18 cellular contexts compared by ENCODE assay signal in the genomic region with DNA sequence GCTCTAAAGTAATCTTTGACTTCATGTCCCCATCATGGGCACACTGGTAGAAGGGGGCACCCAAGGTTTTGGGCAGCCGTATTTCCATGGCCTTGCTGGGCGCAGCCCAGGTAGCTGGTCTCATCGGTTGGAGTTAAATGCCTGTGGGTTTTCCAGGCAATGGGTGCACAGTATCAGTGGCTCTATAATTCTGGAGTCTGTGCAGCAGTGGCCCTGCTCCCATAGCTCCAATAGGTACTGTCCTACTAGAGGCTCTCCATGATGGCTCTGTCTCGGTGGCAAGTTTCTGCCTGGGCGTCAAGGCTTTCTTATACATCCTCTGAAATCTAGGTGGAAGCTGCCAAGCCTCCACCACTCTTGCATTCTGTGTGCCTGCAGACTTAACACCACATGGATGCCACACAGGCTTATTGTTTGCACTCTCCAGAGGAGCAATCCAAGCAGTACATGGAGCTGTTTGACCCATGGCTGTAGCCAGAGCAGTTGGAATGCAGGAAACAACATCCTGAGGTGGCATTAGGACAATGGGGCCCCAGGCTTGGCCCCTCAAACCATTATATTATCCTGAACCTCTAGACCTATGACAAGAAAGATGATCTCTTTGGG.
DNase-seq lines count a peak whose midpoint lies in the region; ATAC-seq, FAIRE-seq and TF ChIP-seq lines count a peak whose summit lies in the region.
"Had no signal": no experiment of that assay in that cellular context is flagged by ENCODE, and none has a peak within 500 bp of the region (broad histone marks: within the 10 kb centered on the region; RNA-seq: fewer than 3 reads in every experiment).

No MANE protein-coding gene starts in this region.

- H3K27me3 ChIP-seq in bronchial epithelial cell (ENCODE audit: control insufficient read depth, insufficient read depth, low read length) (no peaks in the 10 kb centered on the region), upper lobe of right lung (no peaks in the 10 kb centered on the region)

- TF ChIP-seq CTCF in bronchial epithelial cell (IDR thresholded peaks at IDR 0.05; ENCODE audit: insufficient read depth, low read length, severe bottlenecking) (no peak), upper lobe of right lung (IDR thresholded peaks at IDR 0.05) (no peak)

- H3K36me3 ChIP-seq in bronchial epithelial cell (ENCODE audit: control insufficient read depth, insufficient read depth, low read length): no peaks in the 10 kb centered on the region
- H3K36me3 ChIP-seq in upper lobe of right lung: no peaks in the 10 kb centered on the region

- intact Hi-C loops in activated naive CD4-positive, alpha-beta T cell treated with anti-CD3 and anti-CD28 coated beads for 36 hours (cut with micrococcal nuclease): no loop called here
- intact Hi-C loops in upper lobe of right lung (cut with DNase I): no loop called here

- ATAC-seq in activated naive CD4-positive, alpha-beta T cell treated with anti-CD3 and anti-CD28 coated beads, Interleukin-2, amount 50 U/mL, for 72 hours: peak; percentile 45 to 65
- ATAC-seq in stimulated activated memory B cell treated with anti-CD40 and anti-IgM and Interleukin-4, amounts not matched to agents 10 μg/mL and 1 μg/mL and 100 μg/mL, for 72 hours: peak; percentile 31
- ATAC-seq in upper lobe of right lung: peak; percentile 21
- ATAC-seq: HCT116 had no signal

- H3K4me3 ChIP-seq in bronchial epithelial cell (ENCODE audit: low read depth, low read length) (no peak overlapping the region), upper lobe of right lung (no peak overlapping the region)

- H3K27ac ChIP-seq in upper lobe of right lung: no peak overlapping the region
- H3K27ac ChIP-seq: HL-60 had no signal

- no peak for DNase-seq in activated naive CD4-positive, alpha-beta T cell treated with anti-CD3 and anti-CD28 coated beads, Interleukin-2, amount 50 U/mL, for 72 hours (ENCODE audit: low spot score in 2 of 2)
- DNase-seq in activated naive CD4-positive, alpha-beta T cell treated with anti-CD3 and anti-CD28 coated beads for 36 hours: no peak
- DNase-seq in bronchial epithelial cell (ENCODE audit: low read depth) (no peak), upper lobe of right lung (no peak), EL (no peak), NCI-H1694 treated with DMSO at 0.1 percent for 48 hours (lab: John Stamatoyannopoulos, UW) (no peak)
- DNase-seq: C1 segment of cervical spinal cord; Calu3; CD4-positive, alpha-beta T cell; DMS153; DMS79 treated with DMSO at 0.1 percent for 48 hours; GF-D8 had no signal

- no peak overlapping the region for H3K4me3 Mint-ChIP-seq in activated naive CD4-positive, alpha-beta T cell treated with anti-CD3 and anti-CD28 coated beads for 36 hours
- H3K4me3 Mint-ChIP-seq in stimulated activated memory B cell treated with anti-CD40 and anti-IgM and Interleukin-4, amounts not matched to agents 10 μg/mL and 1 μg/mL and 100 μg/mL, for 72 hours: no peak overlapping the region
- H3K4me3 Mint-ChIP-seq: B cell; CD4-positive, alpha-beta T cell had no signal

- no peaks in the 10 kb centered on the region for H3K36me3 Mint-ChIP-seq in activated naive CD4-positive, alpha-beta T cell treated with anti-CD3 and anti-CD28 coated beads, Interleukin-2, amount 50 U/mL, for 72 hours
- no peaks in the 10 kb centered on the region for H3K36me3 Mint-ChIP-seq in activated naive CD4-positive, alpha-beta T cell treated with anti-CD3 and anti-CD28 coated beads for 36 hours (ENCODE audit: low read depth)
- no peaks in the 10 kb centered on the region for H3K36me3 Mint-ChIP-seq in stimulated activated memory B cell treated with anti-CD40 and anti-IgM and Interleukin-4, amounts not matched to agents 10 μg/mL and 1 μg/mL and 100 μg/mL, for 72 hours

- no peak overlapping the region for H3K27ac Mint-ChIP-seq in activated naive CD4-positive, alpha-beta T cell treated with anti-CD3 and anti-CD28 coated beads, Interleukin-2, amount 50 U/mL, for 72 hours
- H3K27ac Mint-ChIP-seq in activated naive CD4-positive, alpha-beta T cell treated with anti-CD3 and anti-CD28 coated beads for 36 hours: no peak overlapping the region
- no peak overlapping the region for H3K27ac Mint-ChIP-seq in stimulated activated memory B cell treated with anti-CD40 and anti-IgM and Interleukin-4, amounts not matched to agents 10 μg/mL and 1 μg/mL and 100 μg/mL, for 72 hours
- H3K27ac Mint-ChIP-seq: B cell; CD4-positive, alpha-beta T cell had no signal

- peak; percentile 73 for FAIRE-seq in bronchial epithelial cell (lab: Jason Lieb, UNC)
- FAIRE-seq: A204.1, H54 had no signal

- peaks cover 4% of the 10 kb centered on the region for H3K27me3 Mint-ChIP-seq in activated naive CD4-positive, alpha-beta T cell treated with anti-CD3 and anti-CD28 coated beads for 36 hours (ENCODE audit: low read depth)
- no peaks in the 10 kb centered on the region for H3K27me3 Mint-ChIP-seq in stimulated activated memory B cell treated with anti-CD40 and anti-IgM and Interleukin-4, amounts not matched to agents 10 μg/mL and 1 μg/mL and 100 μg/mL, for 72 hours
- H3K27me3 Mint-ChIP-seq: CD4-positive, alpha-beta T cell had no signal

- H3K9me3 Mint-ChIP-seq in activated naive CD4-positive, alpha-beta T cell treated with anti-CD3 and anti-CD28 coated beads, Interleukin-2, amount 50 U/mL, for 72 hours: peaks cover 0 to 3% of the 10 kb centered on the region in 2 donors
- H3K9me3 Mint-ChIP-seq in activated naive CD4-positive, alpha-beta T cell treated with anti-CD3 and anti-CD28 coated beads for 36 hours: no peaks in the 10 kb centered on the region
- H3K9me3 Mint-ChIP-seq in stimulated activated memory B cell treated with anti-CD40 and anti-IgM and Interleukin-4, amounts not matched to agents 10 μg/mL and 1 μg/mL and 100 μg/mL, for 72 hours: no peaks in the 10 kb centered on the region
- H3K9me3 Mint-ChIP-seq: CD4-positive, alpha-beta T cell had no signal

- H3K4me1 Mint-ChIP-seq in activated naive CD4-positive, alpha-beta T cell treated with anti-CD3 and anti-CD28 coated beads for 36 hours (ENCODE audit: low read depth): no peaks in the 10 kb centered on the region
- H3K4me1 Mint-ChIP-seq in stimulated activated memory B cell treated with anti-CD40 and anti-IgM and Interleukin-4, amounts not matched to agents 10 μg/mL and 1 μg/mL and 100 μg/mL, for 72 hours: no peaks in the 10 kb centered on the region
- H3K4me1 Mint-ChIP-seq: B cell had no signal

- CTCF ChIA-PET in activated naive CD4-positive, alpha-beta T cell treated with anti-CD3 and anti-CD28 coated beads for 36 hours (lab: Charles Lee): interaction anchor here (1.1 kb wide), 1 partner anchor 29 kb away, joined by 3 read pairs; no protein-coding TSS in a partner anchor

- no peaks in the 10 kb centered on the region for H3K9me3 ChIP-seq in upper lobe of right lung

- no peaks in the 10 kb centered on the region for H3K4me1 ChIP-seq in upper lobe of right lung
